Comparison of ENCODE assay signal across 12 cellular contexts in the genomic region with DNA sequence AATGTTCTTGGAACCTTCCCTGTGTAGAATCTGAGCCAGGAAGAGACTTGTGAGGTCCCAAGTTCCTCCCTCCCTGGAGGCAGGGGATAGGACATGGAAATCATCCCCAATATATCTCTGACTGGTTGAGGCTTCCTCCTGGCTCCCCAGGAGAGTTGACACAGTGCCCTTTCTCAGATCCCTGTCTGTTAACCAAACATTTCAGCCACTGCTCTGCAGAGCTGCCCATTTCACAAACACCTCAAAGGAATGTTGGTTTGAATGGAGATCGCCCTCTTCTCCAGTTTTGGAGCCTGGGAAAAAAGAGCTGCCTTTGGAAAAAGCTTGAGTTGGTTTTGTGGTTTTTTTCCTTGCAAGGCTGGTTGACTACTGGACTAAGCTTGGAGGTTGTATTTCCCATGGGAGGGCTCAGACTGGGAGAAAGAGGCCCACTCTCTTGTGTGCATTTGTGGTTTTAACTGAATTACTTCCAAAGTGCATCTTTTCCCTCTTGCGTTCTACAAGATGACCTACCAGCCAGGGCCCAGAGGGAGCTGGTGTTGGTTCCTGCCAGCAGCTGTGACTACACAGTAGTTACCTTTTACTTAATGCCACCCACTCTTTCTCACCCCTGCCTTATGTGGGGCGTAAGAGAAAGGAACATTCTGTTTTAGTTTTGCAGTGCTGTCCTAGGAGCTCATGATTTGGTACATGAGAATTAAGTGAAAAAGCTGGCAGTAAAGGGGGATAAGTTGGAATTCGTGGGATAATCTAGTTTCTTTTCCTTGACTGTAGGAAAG. TPM values are rescaled to one million over a fixed set of nuclear protein-coding genes. Genes with fewer than 3 reads are reported as not detected.
DNase-seq lines count a peak whose midpoint lies in the region; ATAC-seq and TF ChIP-seq lines count a peak whose summit lies in the region.
"Had no signal": no experiment of that assay in that cellular context is flagged by ENCODE, and none has a peak within 500 bp of the region (broad histone marks: within the 10 kb centered on the region; RNA-seq: fewer than 3 reads in every experiment).

No MANE protein-coding gene starts in this region.

- peak; percentile 89 for DNase-seq in AG09309 (ENCODE audit: low read depth)
- DNase-seq in breast epithelium (ENCODE audit: low spot score in 2 of 2): no peak
- DNase-seq in occipital lobe (lab: John Stamatoyannopoulos, UW): peak; percentile 45
- DNase-seq in pons (ENCODE audit: low spot score): no peak
- DNase-seq in GM10266 (ENCODE audit: extremely low spot score): no peak
- no peak for DNase-seq in MV-4-11 (lab: John Stamatoyannopoulos, UW)
- DNase-seq: islet precursor cell, Kasumi-1 had no signal

- no peaks in the 10 kb centered on the region for H3K27me3 ChIP-seq in breast epithelium
- H3K27me3 ChIP-seq: tibial nerve had no signal

- H3K4me3 ChIP-seq in AG09309 (ENCODE audit: control insufficient read depth, low read depth, low read length) (no peak overlapping the region), breast epithelium (no peak overlapping the region)
- H3K4me3 ChIP-seq: skin epidermis, tibial nerve had no signal

- peak overlapping the region; percentile 25 to 28 for H3K27ac ChIP-seq in breast epithelium

- H3K36me3 ChIP-seq in breast epithelium: no peaks in the 10 kb centered on the region

- TF ChIP-seq CTCF in AG09309 (IDR thresholded peaks at IDR 0.05; ENCODE audit: control insufficient read depth, insufficient read depth, low read depth, low read length, missing control alignments) (no peak), breast epithelium (IDR thresholded peaks at IDR 0.05) (no peak), GM10266 (IDR thresholded peaks at IDR 0.05; ENCODE audit: control insufficient read depth, insufficient read depth, low read depth, missing control alignments) (no peak)

- intact Hi-C loops in breast epithelium (cut with DNase I; ENCODE audit: low total_unique reads): no loop called here

- TF ChIP-seq POLR2A in breast epithelium (IDR thresholded peaks at IDR 0.05): no peak

- peaks cover 0 to 4% of the 10 kb centered on the region in 2 donors for H3K4me1 ChIP-seq in breast epithelium

- no peaks in the 10 kb centered on the region for H3K9me3 ChIP-seq in breast epithelium
- H3K9me3 ChIP-seq: tibial nerve had no signal

- ATAC-seq in HG02763 (IDR thresholded peaks at IDR 0.05; ENCODE audit: unreplicated experiment) (peak; percentile 47), HG02642 (IDR thresholded peaks at IDR 0.05; ENCODE audit: poor library complexity, unreplicated experiment) (no peak)

RNA-seq across cellular contexts. Expression of a gene that starts 45.2 kb away (rescaled TPM):
- 100 to 1,000 TPM in 1 of 3 donors, 10 to 100 TPM in 2; 41.3 to 111 (median 46.7) TPM for total RNA-seq in breast epithelium
- 17.8 TPM for total RNA-seq in occipital lobe

Comparison
In these comparisons a context has a peak if more than half of its experiments do, and no peak if none do; other contexts are left out.
1. DNase-seq: peak in AG09309 (single experiment) and occipital lobe (single experiment); none in breast epithelium (0 of 2), pons (single experiment), GM10266 (single experiment) and MV-4-11 (single experiment).